In the genomic region with DNA sequence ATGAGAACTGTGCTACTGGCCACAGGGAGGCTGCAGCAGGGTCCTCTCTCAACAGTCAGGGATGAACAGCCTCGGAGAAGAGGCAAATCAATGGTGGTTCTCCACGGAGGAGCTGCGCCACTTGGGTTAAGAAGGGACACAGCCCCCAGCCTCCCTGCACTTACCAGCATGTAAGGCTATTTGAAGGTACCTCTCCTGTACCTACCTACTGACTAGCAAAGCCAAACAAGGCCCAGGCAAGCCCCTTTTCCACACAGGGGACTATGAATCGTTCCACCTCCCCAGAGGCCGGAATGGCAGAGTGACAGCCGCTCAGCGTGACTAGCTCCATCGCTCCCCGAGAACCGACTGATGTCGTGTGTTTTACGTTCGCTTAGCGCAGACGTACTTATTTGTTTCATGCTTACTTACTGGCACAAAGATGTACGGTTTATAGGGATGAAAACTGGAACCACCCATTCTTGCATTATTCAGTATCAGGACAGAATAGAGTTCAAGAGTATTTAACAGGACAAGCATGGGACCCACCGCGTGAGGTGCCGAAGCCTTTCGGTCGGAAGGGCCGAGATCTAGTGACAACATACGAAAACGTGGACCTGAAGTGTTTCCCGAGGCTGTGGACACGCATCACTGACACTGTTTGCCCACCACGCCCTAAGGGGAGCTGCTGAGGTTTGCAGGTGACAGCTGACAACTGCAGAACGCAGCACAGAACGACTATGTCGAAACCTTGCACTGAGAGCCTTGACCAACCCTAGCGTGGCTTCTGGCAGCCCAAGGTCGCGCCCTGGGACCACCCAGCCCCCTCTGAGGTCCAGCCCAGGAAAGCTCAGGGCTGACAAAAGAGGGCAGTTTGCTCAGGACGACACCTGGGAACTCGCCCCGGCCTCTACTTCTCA, we compare ENCODE assay signal across 1 cellular context.
TF ChIP-seq lines count a peak whose summit lies in the region.

No MANE protein-coding gene starts in this region.

TF ChIP-seq in HCT116, 20 proteins besides CTCF, POLR2A, EP300 and RAD21 (continued from another document):
- TF ChIP-seq, protein P1, sequence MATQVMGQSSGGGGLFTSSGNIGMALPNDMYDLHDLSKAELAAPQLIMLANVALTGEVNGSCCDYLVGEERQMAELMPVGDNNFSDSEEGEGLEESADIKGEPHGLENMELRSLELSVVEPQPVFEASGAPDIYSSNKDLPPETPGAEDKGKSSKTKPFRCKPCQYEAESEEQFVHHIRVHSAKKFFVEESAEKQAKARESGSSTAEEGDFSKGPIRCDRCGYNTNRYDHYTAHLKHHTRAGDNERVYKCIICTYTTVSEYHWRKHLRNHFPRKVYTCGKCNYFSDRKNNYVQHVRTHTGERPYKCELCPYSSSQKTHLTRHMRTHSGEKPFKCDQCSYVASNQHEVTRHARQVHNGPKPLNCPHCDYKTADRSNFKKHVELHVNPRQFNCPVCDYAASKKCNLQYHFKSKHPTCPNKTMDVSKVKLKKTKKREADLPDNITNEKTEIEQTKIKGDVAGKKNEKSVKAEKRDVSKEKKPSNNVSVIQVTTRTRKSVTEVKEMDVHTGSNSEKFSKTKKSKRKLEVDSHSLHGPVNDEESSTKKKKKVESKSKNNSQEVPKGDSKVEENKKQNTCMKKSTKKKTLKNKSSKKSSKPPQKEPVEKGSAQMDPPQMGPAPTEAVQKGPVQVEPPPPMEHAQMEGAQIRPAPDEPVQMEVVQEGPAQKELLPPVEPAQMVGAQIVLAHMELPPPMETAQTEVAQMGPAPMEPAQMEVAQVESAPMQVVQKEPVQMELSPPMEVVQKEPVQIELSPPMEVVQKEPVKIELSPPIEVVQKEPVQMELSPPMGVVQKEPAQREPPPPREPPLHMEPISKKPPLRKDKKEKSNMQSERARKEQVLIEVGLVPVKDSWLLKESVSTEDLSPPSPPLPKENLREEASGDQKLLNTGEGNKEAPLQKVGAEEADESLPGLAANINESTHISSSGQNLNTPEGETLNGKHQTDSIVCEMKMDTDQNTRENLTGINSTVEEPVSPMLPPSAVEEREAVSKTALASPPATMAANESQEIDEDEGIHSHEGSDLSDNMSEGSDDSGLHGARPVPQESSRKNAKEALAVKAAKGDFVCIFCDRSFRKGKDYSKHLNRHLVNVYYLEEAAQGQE (IDR thresholded peaks at IDR 0.05; ENCODE audit: low read depth): no peak
- no peak for TF ChIP-seq YY1 (IDR thresholded peaks at IDR 0.05; ENCODE audit: extremely low read depth, insufficient replicate concordance, low read depth, low read length)
- no peak for TF ChIP-seq TCF7L2 (IDR thresholded peaks at IDR 0.05; ENCODE audit: borderline replicate concordance, extremely low read depth, insufficient read depth, insufficient read length)
- TF ChIP-seq ELF1 (IDR thresholded peaks at IDR 0.05; ENCODE audit: borderline replicate concordance, low read depth): no peak
- no peak for TF ChIP-seq EGR1 (IDR thresholded peaks at IDR 0.05; ENCODE audit: low read depth)
- no peak for TF ChIP-seq CBX3 (IDR thresholded peaks at IDR 0.05; ENCODE audit: low read depth)
- TF ChIP-seq EZH2phosphoT487 (IDR thresholded peaks at IDR 0.05; ENCODE audit: borderline replicate concordance): no peak
- no peak for TF ChIP-seq JUND (IDR thresholded peaks at IDR 0.05)
- no peak for TF ChIP-seq SP1 (IDR thresholded peaks at IDR 0.05; ENCODE audit: low read depth)
- TF ChIP-seq, protein P2, sequence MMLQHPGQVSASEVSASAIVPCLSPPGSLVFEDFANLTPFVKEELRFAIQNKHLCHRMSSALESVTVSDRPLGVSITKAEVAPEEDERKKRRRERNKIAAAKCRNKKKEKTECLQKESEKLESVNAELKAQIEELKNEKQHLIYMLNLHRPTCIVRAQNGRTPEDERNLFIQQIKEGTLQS (IDR thresholded peaks at IDR 0.05): no peak
- TF ChIP-seq EZH2 (IDR thresholded peaks at IDR 0.05): no peak
